ENCODE assay signal across 1 cellular context in the genomic region with DNA sequence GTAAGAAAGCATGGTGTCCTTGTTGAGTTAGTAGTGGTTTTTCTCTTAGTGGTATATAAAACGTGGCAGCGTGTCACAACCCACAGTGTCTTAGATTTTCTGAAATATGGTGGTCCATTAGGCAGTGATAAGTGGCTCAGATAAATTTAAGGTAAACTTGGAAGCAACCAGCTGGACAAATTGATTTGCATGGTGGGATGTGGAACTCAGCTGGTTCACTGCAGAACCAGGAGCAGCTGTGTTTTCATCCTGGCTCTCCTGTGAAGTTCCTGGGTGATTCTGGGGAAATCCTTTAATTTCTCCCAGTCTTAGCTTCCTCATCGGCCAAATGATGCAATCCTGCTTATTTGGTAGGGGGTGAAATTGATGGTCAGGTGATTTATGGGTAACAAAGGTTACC.
A peak's percentile ranks its signal among the peaks of the same experiment; 100 is the strongest.
TF ChIP-seq lines count a peak whose summit lies in the region.

No MANE protein-coding gene starts in this region.

TF ChIP-seq in HepG2, 621 proteins besides CTCF, POLR2A, EP300 and RAD21:
- no peak for TF ChIP-seq ZBTB4 (CRISPR knock-in tag; IDR thresholded peaks at IDR 0.05; ENCODE audit: borderline replicate concordance)
- TF ChIP-seq ATF7-NPFF (CRISPR knock-in tag; IDR thresholded peaks at IDR 0.05; ENCODE audit: low read depth), result no peak
- no peak for TF ChIP-seq ZBTB49 (CRISPR knock-in tag; IDR thresholded peaks at IDR 0.05; ENCODE audit: borderline replicate concordance)
- TF ChIP-seq PHF5A (CRISPR knock-in tag; IDR thresholded peaks at IDR 0.05; ENCODE audit: low read depth, unreplicated experiment), result no peak
- peak; percentile 33; the same call in 1 of the 2 replicates for TF ChIP-seq CEBPB (IDR thresholded peaks at IDR 0.05; ENCODE audit: borderline replicate concordance, low read depth, low read length)
- TF ChIP-seq BATF2 (CRISPR knock-in tag; IDR thresholded peaks at IDR 0.05), result no peak
- TF ChIP-seq TMF1 (CRISPR knock-in tag; IDR thresholded peaks at IDR 0.05; ENCODE audit: low read depth), result no peak
- TF ChIP-seq, protein P1, sequence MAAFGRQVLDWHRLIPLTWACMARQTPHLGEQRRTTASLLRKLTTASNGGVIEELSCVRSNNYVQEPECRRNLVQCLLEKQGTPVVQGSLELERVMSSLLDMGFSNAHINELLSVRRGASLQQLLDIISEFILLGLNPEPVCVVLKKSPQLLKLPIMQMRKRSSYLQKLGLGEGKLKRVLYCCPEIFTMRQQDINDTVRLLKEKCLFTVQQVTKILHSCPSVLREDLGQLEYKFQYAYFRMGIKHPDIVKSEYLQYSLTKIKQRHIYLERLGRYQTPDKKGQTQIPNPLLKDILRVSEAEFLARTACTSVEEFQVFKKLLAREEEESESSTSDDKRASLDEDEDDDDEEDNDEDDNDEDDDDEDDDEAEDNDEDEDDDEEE (CRISPR knock-in tag; IDR thresholded peaks at IDR 0.05), result no peak
- TF ChIP-seq ESRRA (CRISPR knock-in tag; IDR thresholded peaks at IDR 0.05; ENCODE audit: low read depth), result no peak
- TF ChIP-seq IRF1 (CRISPR knock-in tag; IDR thresholded peaks at IDR 0.05; ENCODE audit: low read depth), result no peak
- no peak for TF ChIP-seq ZNF772 (CRISPR knock-in tag; IDR thresholded peaks at IDR 0.05)
- TF ChIP-seq ATF7 (IDR thresholded peaks at IDR 0.05), result 0 out of 2 replicates have a peak, but pooled peaks have one; percentile 12
- TF ChIP-seq ATF7 (CRISPR knock-in tag; IDR thresholded peaks at IDR 0.05), result no peak
